10 cellular contexts compared by ENCODE assay signal in genomic region chr3:69370156-69370944, GRCh38. TPM values are rescaled to one million over a fixed set of nuclear protein-coding genes. Genes with fewer than 3 reads are reported as not detected.
DNase-seq lines count a peak whose midpoint lies in the region; ATAC-seq, FAIRE-seq and TF ChIP-seq lines count a peak whose summit lies in the region.
"Had no signal": no experiment of that assay in that cellular context is flagged by ENCODE, and none has a peak within 500 bp of the region (broad histone marks: within the 10 kb centered on the region; RNA-seq: fewer than 3 reads in every experiment).

No MANE protein-coding gene starts in this region.

- CTCF ChIA-PET in activated CD8-positive, alpha-beta memory T cell treated with anti-CD3 and anti-CD28 coated beads, Interleukin-2, amount 10 ng/mL, durations not matched to agents 7 days and 5 days (lab: Charles Lee): interaction anchor here (0.8 kb wide), 1 partner anchor 8 kb away, joined by 3 read pairs; no protein-coding TSS in a partner anchor

- H3K27me3 Mint-ChIP-seq in activated CD8-positive, alpha-beta memory T cell treated with anti-CD3 and anti-CD28 coated beads, Interleukin-2, amount 10 ng/mL, durations not matched to agents 7 days and 5 days: peaks cover 16% of the 10 kb centered on the region

- no peak for ATAC-seq in activated CD8-positive, alpha-beta memory T cell treated with anti-CD3 and anti-CD28 coated beads, Interleukin-2, amount 10 ng/mL, durations not matched to agents 7 days and 5 days
- ATAC-seq in HG03280 (IDR thresholded peaks at IDR 0.05; ENCODE audit: unreplicated experiment): no peak

- H3K9me3 ChIP-seq in transverse colon: no peaks in the 10 kb centered on the region

- H3K27ac ChIP-seq in transverse colon: peak overlapping the region; percentile 42 to 56 (median 51)
- H3K27ac ChIP-seq: C4-2B had no signal

- H3K27me3 ChIP-seq in bronchial epithelial cell (ENCODE audit: control insufficient read depth, insufficient read depth, low read length) (no peaks in the 10 kb centered on the region), transverse colon (no peaks in the 10 kb centered on the region)

- TF ChIP-seq POLR2A in transverse colon (IDR thresholded peaks at IDR 0.05): no peak

- WGBS in transverse colon (ENCODE audit: low coverage in 1 of 2), 2 donors: 39 to 45% methylated on average over 9 to 17 of the region's 17 CpGs

- FAIRE-seq in bronchial epithelial cell (lab: Jason Lieb, UNC): peak; percentile 23
- FAIRE-seq: H1 had no signal

- peaks cover 16% of the 10 kb centered on the region for H3K4me1 Mint-ChIP-seq in activated CD8-positive, alpha-beta memory T cell treated with anti-CD3 and anti-CD28 coated beads, Interleukin-2, amount 10 ng/mL, durations not matched to agents 7 days and 5 days

- peaks cover 0 to 19% (median 5%) of the 10 kb centered on the region in 4 donors for H3K4me1 ChIP-seq in transverse colon

- H3K36me3 ChIP-seq in bronchial epithelial cell (ENCODE audit: control insufficient read depth, insufficient read depth, low read length) (no peaks in the 10 kb centered on the region), transverse colon (no peaks in the 10 kb centered on the region)

- no peaks in the 10 kb centered on the region for H3K36me3 Mint-ChIP-seq in activated CD8-positive, alpha-beta memory T cell treated with anti-CD3 and anti-CD28 coated beads, Interleukin-2, amount 10 ng/mL, durations not matched to agents 7 days and 5 days

- intact Hi-C loops in transverse colon (cut with DNase I; ENCODE audit: low total_unique reads): no loop called here

- no peak overlapping the region for H3K27ac Mint-ChIP-seq in activated CD8-positive, alpha-beta memory T cell treated with anti-CD3 and anti-CD28 coated beads, Interleukin-2, amount 10 ng/mL, durations not matched to agents 7 days and 5 days

- no peak for TF ChIP-seq CTCF in bronchial epithelial cell (IDR thresholded peaks at IDR 0.05; ENCODE audit: insufficient read depth, low read length, severe bottlenecking)
- no peak for TF ChIP-seq CTCF in transverse colon (IDR thresholded peaks at IDR 0.05)

- H3K4me3 Mint-ChIP-seq in activated CD8-positive, alpha-beta memory T cell treated with anti-CD3 and anti-CD28 coated beads, Interleukin-2, amount 10 ng/mL, durations not matched to agents 7 days and 5 days: no peak overlapping the region

- no peaks in the 10 kb centered on the region for H3K9me3 Mint-ChIP-seq in activated CD8-positive, alpha-beta memory T cell treated with anti-CD3 and anti-CD28 coated beads, Interleukin-2, amount 10 ng/mL, durations not matched to agents 7 days and 5 days (ENCODE audit: low read depth)

- no peak for TF ChIP-seq EP300 in transverse colon (IDR thresholded peaks at IDR 0.05; ENCODE audit: low read depth)

- DNase-seq in activated effector memory CD4-positive, alpha-beta T cell treated with Interleukin-2 at 50 U/mL for 16 hours: peak; percentile 2
- no peak for DNase-seq in activated effector memory CD4-positive, alpha-beta T cell treated with anti-CD3 and anti-CD28 coated beads, Interleukin-2, amount 50 U/mL, for 16 hours
- DNase-seq in bronchial epithelial cell (ENCODE audit: low read depth) (peak; percentile 77), medulla oblongata (ENCODE audit: extremely low spot score) (peak; percentile 67), transverse colon (peak; percentile 89), 8988T (no peak)
- DNase-seq in activated CD8-positive, alpha-beta memory T cell treated with anti-CD3 and anti-CD28 coated beads, Interleukin-2, amount 10 ng/mL, durations not matched to agents 7 days and 5 days: no peak

- in situ Hi-C loops in transverse colon (cut with MboI; ENCODE audit: low pct_ligation_motif_present in 1 of 4, low pct_unique_long_range_greater_than_20kb in 1 of 4, low sequenced_read_pairs in 3 of 4): no loop called here

- H3K4me3 ChIP-seq in bronchial epithelial cell (ENCODE audit: low read depth, low read length) (no peak overlapping the region), transverse colon (peak overlapping the region in 1 of 4 donors; percentile 16)

RNA-seq across cellular contexts. Expression of gene FRMD4B, which starts 15.5 kb away (rescaled TPM):
- total RNA-seq in bronchial epithelial cell: 31.3 and 61.3 TPM in 2 replicates
- total RNA-seq in transverse colon: 10 to 100 TPM; 15.5 to 36.7 (median 26.0) TPM
- total RNA-seq in activated CD8-positive, alpha-beta memory T cell treated with anti-CD3 and anti-CD28 coated beads, Interleukin-2, amount 10 ng/mL, durations not matched to agents 7 days and 5 days: 10 to 100 TPM; 55.8 to 68.2 TPM

Comparison
In these comparisons a context has a peak if more than half of its experiments do, and no peak if none do; other contexts are left out.
1. DNase-seq: peak in activated effector memory CD4-positive, alpha-beta T cell treated with Interleukin-2 at 50 U/mL for 16 hours (single experiment), bronchial epithelial cell (single experiment), medulla oblongata (single experiment) and transverse colon (single experiment); none in activated effector memory CD4-positive, alpha-beta T cell treated with anti-CD3 and anti-CD28 coated beads, Interleukin-2, amount 50 U/mL, for 16 hours (single experiment), activated CD8-positive, alpha-beta memory T cell treated with anti-CD3 and anti-CD28 coated beads, Interleukin-2, amount 10 ng/mL, durations not matched to agents 7 days and 5 days (single experiment) and 8988T (single experiment).